ENCODE assay signal across 23 cellular contexts in genomic region chrX:38346150-38346549, GRCh38. TPM values are rescaled to one million over a fixed set of nuclear protein-coding genes. Genes with fewer than 3 reads are reported as not detected.
A peak's percentile ranks its signal among the peaks of the same experiment; 100 is the strongest.
DNase-seq lines count a peak whose midpoint lies in the region; ATAC-seq, FAIRE-seq and TF ChIP-seq lines count a peak whose summit lies in the region.
"Had no signal": no experiment of that assay in that cellular context is flagged by ENCODE, and none has a peak within 500 bp of the region (broad histone marks: within the 10 kb centered on the region; RNA-seq: fewer than 3 reads in every experiment).

No MANE protein-coding gene starts in this region.

- H4K91ac ChIP-seq in H1 (replicated peaks; ENCODE audit: insufficient read length, low read length) = no peak overlapping the region

- H2AFZ ChIP-seq in HepG2 (ENCODE audit: low read length) = no peak overlapping the region
- no peak overlapping the region for H2AFZ ChIP-seq in H1 (ENCODE audit: low read length)
- H2AFZ ChIP-seq: GM23248 had no signal

- TF ChIP-seq POLR2A in HepG2 (IDR thresholded peaks at IDR 0.05; ENCODE audit: insufficient read depth in 1 of 2, low read depth in 2 of 2, low read length in 2 of 2) = no peak
- TF ChIP-seq POLR2A in right lobe of liver (IDR thresholded peaks at IDR 0.05) = no peak
- no peak for TF ChIP-seq POLR2A in H1 (IDR thresholded peaks at IDR 0.05; ENCODE audit: control extremely low read depth in 1 of 2, low read depth in 2 of 2, low read length in 2 of 2)

- H3K23me2 ChIP-seq in H1 (ENCODE audit: low read depth, low read length) = no peaks in the 10 kb centered on the region

- H3K56ac ChIP-seq in H1 (replicated peaks; ENCODE audit: insufficient read length, low read depth, low read length) = no peak overlapping the region

- H4K20me1 ChIP-seq in HepG2 (ENCODE audit: insufficient read depth, low read length) = no peaks in the 10 kb centered on the region
- no peaks in the 10 kb centered on the region for H4K20me1 ChIP-seq in H1 (replicated peaks in 1 of 2; ENCODE audit: control insufficient read depth in 1 of 2, insufficient read depth in 2 of 2, low read length in 2 of 2)

- no peak overlapping the region for H4K5ac ChIP-seq in H1 (ENCODE audit: insufficient read length, low read depth, low read length)

- no peak overlapping the region for H2AK5ac ChIP-seq in H1 (ENCODE audit: low read depth, low read length)

- no TSS peak for BruUV-seq in HepG2 (replicated peaks; lab: Mats Ljungman, UMichigan)

- H3K79me2 ChIP-seq in HepG2 (ENCODE audit: insufficient read depth, low read length) = no peaks in the 10 kb centered on the region
- H3K79me2 ChIP-seq in H1 (ENCODE audit: control insufficient read depth in 1 of 2, insufficient read depth in 2 of 2, low read length in 2 of 2) = no peaks in the 10 kb centered on the region

- in situ Hi-C loops in HepG2 (cut with HindIII; ENCODE audit: extremely low pct_ligation_motif_present, low pct_unique_long_range_greater_than_20kb) = no loop called here

- no peak overlapping the region for H3K27ac ChIP-seq in HepG2 (ENCODE audit: extremely low read length, insufficient read depth, low read length)
- H3K27ac ChIP-seq in right lobe of liver = no peak overlapping the region
- no peak overlapping the region for H3K27ac ChIP-seq in H1 (ENCODE audit: low read depth, low read length)
- H3K27ac ChIP-seq: C4-2B, GM23248, KMS-11 had no signal

- no peak overlapping the region for H3K23ac ChIP-seq in H1 (ENCODE audit: insufficient read length)

- peaks cover 75% of the 10 kb centered on the region for H3K4me1 ChIP-seq in HepG2 (ENCODE audit: insufficient read depth, low read length)
- peaks cover 0 to 6% (median 0%) of the 10 kb centered on the region in 4 donors for H3K4me1 ChIP-seq in right lobe of liver
- H3K4me1 ChIP-seq in H1 (replicated peaks in 1 of 4; ENCODE audit: control insufficient read depth in 3 of 4, insufficient read depth in 4 of 4, low read length in 3 of 4) = no peaks in the 10 kb centered on the region
- H3K4me1 ChIP-seq: BE2C had no signal

- no peak overlapping the region for H2BK15ac ChIP-seq in H1 (ENCODE audit: low read length)

- no peak overlapping the region for H2BK20ac ChIP-seq in H1 (ENCODE audit: low read length)

- no peak for TF ChIP-seq CTCF in HepG2 (CRISPR knock-in tag; IDR thresholded peaks at IDR 0.05)
- no peak for TF ChIP-seq CTCF in right lobe of liver (IDR thresholded peaks at IDR 0.05)
- TF ChIP-seq CTCF in H1 (IDR thresholded peaks at IDR 0.05; ENCODE audit: control extremely low read depth in 1 of 3, insufficient read depth in 1 of 3, low read depth in 1 of 3, low read length in 3 of 3) = no peak
- TF ChIP-seq CTCF in GM10248 (IDR thresholded peaks at IDR 0.05; ENCODE audit: control extremely low read depth, extremely low read depth, low read depth, missing control alignments) = no peak

- H3K9me3 ChIP-seq in HepG2 (ENCODE audit: low read length) = no peaks in the 10 kb centered on the region
- H3K9me3 ChIP-seq in right lobe of liver = no peaks in the 10 kb centered on the region
- no peaks in the 10 kb centered on the region for H3K9me3 ChIP-seq in H1 (ENCODE audit: insufficient read depth in 2 of 2, low read depth in 1 of 2, low read length in 1 of 2)
- H3K9me3 ChIP-seq: BE2C had no signal

- no peak overlapping the region for H4K8ac ChIP-seq in H1 (ENCODE audit: extremely low read depth, insufficient read depth, low read length)

- 91% methylated on average over 5 of the region's 5 CpGs for WGBS in HepG2 (ENCODE audit: low lambda C conversion rate)
- 39% methylated on average over 5 of the region's 5 CpGs for WGBS in right lobe of liver (ENCODE audit: insufficient coverage, low coverage, low lambda C conversion rate, missing lambda C conversion rate)
- 88% methylated on average over 5 of the region's 5 CpGs; no CpG with 5 or more reads in 1 of the 2 experiments for WGBS in H1 (ENCODE audit: extremely low coverage in 1 of 2, insufficient coverage in 1 of 2, insufficient read length in 1 of 2, insufficient replicate concordance in 2 of 2, low coverage in 1 of 2, low lambda C conversion rate in 2 of 2, missing lambda C conversion rate in 1 of 2), 2 experiments

- H3K79me1 ChIP-seq in H1 (ENCODE audit: low read depth, low read length) = no peaks in the 10 kb centered on the region

- no peaks in the 10 kb centered on the region for H3K27me3 ChIP-seq in HepG2 (ENCODE audit: control insufficient read depth in 1 of 2, insufficient read depth in 2 of 2, low read length in 2 of 2)
- no peaks in the 10 kb centered on the region for H3K27me3 ChIP-seq in right lobe of liver
- no peaks in the 10 kb centered on the region for H3K27me3 ChIP-seq in H1 (replicated peaks in 1 of 4; ENCODE audit: control insufficient read depth in 3 of 4, extremely low read depth in 1 of 4, insufficient read depth in 3 of 4, low read length in 3 of 4)
- H3K27me3 ChIP-seq: BE2C had no signal

- H3K4ac ChIP-seq in H1 (replicated peaks; ENCODE audit: insufficient read length, low read depth, low read length) = no peak overlapping the region

- H3K14ac ChIP-seq in H1 (ENCODE audit: insufficient read length) = no peak overlapping the region

- DNase-seq in HepG2 (ENCODE audit: low spot score) = no peak
- DNase-seq in right lobe of liver = no peak
- DNase-seq in NCI-H526 (lab: John Stamatoyannopoulos, UW) = peak; percentile 73
- no peak for DNase-seq in H1 (ENCODE audit: low read depth in 1 of 2, low spot score in 2 of 2)
- no peak for DNase-seq in GM10248 (ENCODE audit: extremely low spot score)
- DNase-seq: ACHN; BE2C; CD4-positive, alpha-beta memory T cell; DMS153; DND-41; EL; GM23248; HCEC 1CT had no signal

- H2BK12ac ChIP-seq in H1 (ENCODE audit: low read depth, low read length) = no peak overlapping the region

- no peak for TF ChIP-seq RAD21 in HepG2 (CRISPR knock-in tag; IDR thresholded peaks at IDR 0.05)
- no peak for TF ChIP-seq RAD21 in H1 (IDR thresholded peaks at IDR 0.05 in 1 of 2, conservative IDR thresholded peaks at IDR 0.05 in 1 of 2; ENCODE audit: low read depth in 2 of 2, low read length in 2 of 2)

- H2BK5ac ChIP-seq in H1 (ENCODE audit: low read depth, low read length) = no peak overlapping the region

- intact Hi-C loops in HepG2 (cut with micrococcal nuclease; ENCODE audit: unreplicated experiment) (loop anchor here (5.0 kb wide), 1 partner anchor 456 kb away; the partner anchor contains the start of gene MID1IP1), right lobe of liver (cut with DNase I) (no loop called here)

- no peak overlapping the region for H3K4me3 ChIP-seq in HepG2 (replicated peaks in 1 of 3; ENCODE audit: insufficient read depth in 1 of 3, low read depth in 2 of 3, low read length in 3 of 3)
- no peak overlapping the region for H3K4me3 ChIP-seq in right lobe of liver
- H3K4me3 ChIP-seq in H1 (ENCODE audit: extremely low read depth in 1 of 4, insufficient read depth in 2 of 4, low read depth in 3 of 4, low read length in 4 of 4) = no peak overlapping the region
- H3K4me3 ChIP-seq: GM23248 had no signal

- ATAC-seq in HepG2 (no peak), right lobe of liver (no peak), HG02973 (IDR thresholded peaks at IDR 0.05; ENCODE audit: unreplicated experiment) (no peak), GM18873 (IDR thresholded peaks at IDR 0.05; ENCODE audit: low FRiP score, unreplicated experiment) (no peak)

- H3K36me3 ChIP-seq in HepG2 (replicated peaks in 1 of 2; ENCODE audit: control insufficient read depth in 1 of 2, insufficient read depth in 2 of 2, low read length in 2 of 2) (no peaks in the 10 kb centered on the region), right lobe of liver (no peaks in the 10 kb centered on the region), H1 (ENCODE audit: control insufficient read depth in 2 of 4, insufficient read depth in 4 of 4, low read length in 3 of 4) (no peaks in the 10 kb centered on the region)
- H3K36me3 ChIP-seq: BE2C had no signal

- H3K18ac ChIP-seq in H1 (ENCODE audit: extremely low read depth, low read length) = no peak overlapping the region

- H2BK120ac ChIP-seq in H1 (replicated peaks; ENCODE audit: low read depth, low read length) = no peak overlapping the region

- H3K4me2 ChIP-seq in HepG2 (ENCODE audit: low read depth, low read length) = no peak overlapping the region
- H3K4me2 ChIP-seq in H1 (ENCODE audit: insufficient read depth in 1 of 2, low read depth in 2 of 2, low read length in 2 of 2) = no peak overlapping the region
- H3K4me2 ChIP-seq: KMS-11 had no signal

- POLR2A ChIA-PET in HepG2 (lab: Yijun Ruan, JAX) = no interaction called here
- POLR2A ChIA-PET in H1 (lab: Charles Lee; ENCODE audit: partially characterized antibody) = no interaction called here
- POLR2A ChIA-PET in GM10248 (lab: Yijun Ruan, JAX) = no interaction called here

- FAIRE-seq in HepG2 (lab: Jason Lieb, UNC) (no peak), H1 (lab: Jason Lieb, UNC) (no peak)
- FAIRE-seq: GM12891, H54, HTR-8/SVneo had no signal

- CTCF ChIA-PET in HepG2 (lab: Yijun Ruan, JAX; ENCODE audit: low intra/inter-chr PET ratio, low total read pairs) = no interaction called here
- CTCF ChIA-PET in H1 (lab: Charles Lee; ENCODE audit: partially characterized antibody) = interaction anchor here (0.7 kb wide), 1 partner anchor 205 kb away, joined by 3 read pairs; no protein-coding TSS in a partner anchor
- CTCF ChIA-PET in GM10248 (lab: Yijun Ruan, JAX) = interaction anchor here (2.3 kb wide), 1 partner anchor 18 kb away, joined by 6 read pairs; the partner anchor contains the start of gene RPGR

- TF ChIP-seq EP300 in HepG2 (IDR thresholded peaks at IDR 0.05; ENCODE audit: low read depth in 2 of 2, low read length in 2 of 2) = no peak
- TF ChIP-seq EP300 in HepG2 (CRISPR knock-in tag; IDR thresholded peaks at IDR 0.05; ENCODE audit: borderline replicate concordance) = no peak
- TF ChIP-seq EP300 in H1 (IDR thresholded peaks at IDR 0.05; ENCODE audit: borderline replicate concordance in 1 of 2, low read depth in 2 of 2, low read length in 2 of 2) = no peak

- H3K9ac ChIP-seq in HepG2 (ENCODE audit: insufficient read depth, low read depth, low read length) (no peak overlapping the region), H1 (replicated peaks in 1 of 4; ENCODE audit: extremely low read depth in 1 of 4, low read depth in 3 of 4, low read length in 3 of 4) (no peak overlapping the region)
- H3K9ac ChIP-seq: GM23248, KMS-11 had no signal

RNA-seq across cellular contexts. Expression of gene OTC, which starts 6.3 kb away (rescaled TPM):
- total RNA-seq in HepG2 (2016; rRNA removed; fragmentation: Illumina TruSeq; extraction: Trizol) (1.8 and 2.6 TPM in 2 replicates), right lobe of liver (100 to 1,000 TPM in 2 of 6 experiments, 10 to 100 TPM in 4; 84.6 to 212 (median 95.5) TPM)
- total RNA-seq in HepG2 (2016; cell fraction: cytosol; rRNA removed; fragmentation: Illumina TruSeq; extraction: Trizol; ENCODE audit: low read depth) = 0.18 and 0.20 TPM in 2 replicates
- 2.1 and 2.7 TPM in 2 replicates for total RNA-seq in HepG2 (2016; cell fraction: insoluble cytoplasmic fraction; rRNA removed; fragmentation: Illumina TruSeq; extraction: Trizol)
- 0.41 and 0.46 TPM in 2 replicates for total RNA-seq in HepG2 (2016; cell fraction: membrane; rRNA removed; fragmentation: Illumina TruSeq; extraction: Trizol)
- total RNA-seq in HepG2 (2016; cell fraction: nucleus; rRNA removed; fragmentation: Illumina TruSeq; extraction: Trizol) = 0.85 and 1.3 TPM in 2 replicates
- polyA plus RNA-seq in HepG2 (2011; rRNA removed) (0.04 and 0.25 TPM in 2 replicates), H1 (2011; rRNA removed) (not detected in 2 replicates)
- polyA plus RNA-seq in HepG2 (2011; cell fraction: cytosol; rRNA removed) = 0.13 TPM in 1 of 2 replicates, not detected in the other
- polyA plus RNA-seq in HepG2 (2011; cell fraction: nucleus; rRNA removed) = not detected in 2 replicates
- polyA plus RNA-seq in HepG2 (2012) = 0.08 and 0.30 TPM in 2 replicates
- polyA plus RNA-seq in HepG2 (2016; cell fraction: cytosol; fragmentation: Illumina TruSeq; extraction: Trizol; ENCODE audit: low read depth) = 0.18 and 0.36 TPM in 2 replicates
- polyA plus RNA-seq in HepG2 (2016; cell fraction: insoluble cytoplasmic fraction; fragmentation: Illumina TruSeq; extraction: Trizol; ENCODE audit: low read depth) = 1.9 and 2.3 TPM in 2 replicates
- polyA plus RNA-seq in HepG2 (2016; cell fraction: membrane; fragmentation: Illumina TruSeq; extraction: Trizol; ENCODE audit: low read depth) = 0.30 TPM in 1 of 2 replicates, not detected in the other
- polyA plus RNA-seq in HepG2 (2016; cell fraction: nucleus; fragmentation: Illumina TruSeq; extraction: Trizol; ENCODE audit: insufficient read depth, low read depth) = 0.40 and 0.67 TPM in 2 replicates
- not detected in 2 replicates for polyA minus RNA-seq in HepG2 (2011; rRNA and poly(A)+ RNA removed; ENCODE audit: low replicate concordance)
- polyA minus RNA-seq in HepG2 (2011; cell fraction: cytosol; rRNA and poly(A)+ RNA removed) = not detected in 2 replicates
- not detected in 2 replicates for polyA minus RNA-seq in HepG2 (2011; cell fraction: nucleus; rRNA and poly(A)+ RNA removed)
- total RNA-seq in H1 (2021; fragmentation: NEBNext Ultra II Directional; extraction: Animal tissue kit (Norgen Biotek cat#: 25700)) = not detected in 2 replicates
- not detected for polyA plus RNA-seq in H1 (2011; cell fraction: cytosol; rRNA removed)
- not detected for polyA plus RNA-seq in H1 (2011; cell fraction: nucleus; rRNA removed)
- not detected in 4 replicates for polyA plus RNA-seq in H1 (2012, experiment 1 of 2)
- not detected for polyA plus RNA-seq in H1 (2012, experiment 2 of 2)
- polyA plus RNA-seq in H1 (2013, experiment 1 of 2) = not detected
- not detected for polyA plus RNA-seq in H1 (2013, experiment 2 of 2)
- polyA minus RNA-seq in H1 (2011; rRNA and poly(A)+ RNA removed) = not detected in 2 replicates
- polyA minus RNA-seq in H1 (2011; cell fraction: cytosol; rRNA and poly(A)+ RNA removed) = not detected
- not detected for polyA minus RNA-seq in H1 (2011; cell fraction: nucleus; rRNA and poly(A)+ RNA removed)
- total RNA-seq: A172; CD4-positive, alpha-beta memory T cell; G401; GM23248; LHCN-M2 had no signal
- polyA plus RNA-seq: CD4-positive, alpha-beta memory T cell; GM23248 had no signal

RNA-seq across cellular contexts. Expression of gene RPGR, which starts 18.8 kb away (rescaled TPM):
- total RNA-seq in HepG2 (2016; rRNA removed; fragmentation: Illumina TruSeq; extraction: Trizol) (12.1 and 13.6 TPM in 2 replicates), right lobe of liver (10 to 100 TPM in 1 of 6 experiments, 1 to 10 TPM in 5; 1.9 to 14.1 (median 3.6) TPM)
- total RNA-seq in HepG2 (2016; cell fraction: cytosol; rRNA removed; fragmentation: Illumina TruSeq; extraction: Trizol; ENCODE audit: low read depth) = 2.6 and 5.5 TPM in 2 replicates
- total RNA-seq in HepG2 (2016; cell fraction: insoluble cytoplasmic fraction; rRNA removed; fragmentation: Illumina TruSeq; extraction: Trizol) = 12.1 and 14.8 TPM in 2 replicates
- total RNA-seq in HepG2 (2016; cell fraction: membrane; rRNA removed; fragmentation: Illumina TruSeq; extraction: Trizol) = 4.9 and 6.4 TPM in 2 replicates
- 21.1 and 21.4 TPM in 2 replicates for total RNA-seq in HepG2 (2016; cell fraction: nucleus; rRNA removed; fragmentation: Illumina TruSeq; extraction: Trizol)
- polyA plus RNA-seq in HepG2 (2011; rRNA removed) (2.1 TPM in 2 replicates), H1 (2011; rRNA removed) (1.2 and 1.6 TPM in 2 replicates)
- 0.66 and 0.94 TPM in 2 replicates for polyA plus RNA-seq in HepG2 (2011; cell fraction: cytosol; rRNA removed)
- polyA plus RNA-seq in HepG2 (2011; cell fraction: nucleus; rRNA removed) = 3.3 and 6.0 TPM in 2 replicates
- 6.1 and 11.9 TPM in 2 replicates for polyA plus RNA-seq in HepG2 (2012)
- polyA plus RNA-seq in HepG2 (2016; cell fraction: cytosol; fragmentation: Illumina TruSeq; extraction: Trizol; ENCODE audit: low read depth) = 0.91 and 1.0 TPM in 2 replicates
- polyA plus RNA-seq in HepG2 (2016; cell fraction: insoluble cytoplasmic fraction; fragmentation: Illumina TruSeq; extraction: Trizol; ENCODE audit: low read depth) = 12.5 and 13.0 TPM in 2 replicates
- polyA plus RNA-seq in HepG2 (2016; cell fraction: membrane; fragmentation: Illumina TruSeq; extraction: Trizol; ENCODE audit: low read depth) = 1.1 TPM in 2 replicates
- polyA plus RNA-seq in HepG2 (2016; cell fraction: nucleus; fragmentation: Illumina TruSeq; extraction: Trizol; ENCODE audit: insufficient read depth, low read depth) = 20.3 and 22.5 TPM in 2 replicates
- 1.6 and 2.3 TPM in 2 replicates for polyA minus RNA-seq in HepG2 (2011; rRNA and poly(A)+ RNA removed; ENCODE audit: low replicate concordance)
- 1.1 and 1.2 TPM in 2 replicates for polyA minus RNA-seq in HepG2 (2011; cell fraction: cytosol; rRNA and poly(A)+ RNA removed)
- 19.8 and 26.2 TPM in 2 replicates for polyA minus RNA-seq in HepG2 (2011; cell fraction: nucleus; rRNA and poly(A)+ RNA removed)
- total RNA-seq in H1 (2021; fragmentation: NEBNext Ultra II Directional; extraction: Animal tissue kit (Norgen Biotek cat#: 25700)) = 6.9 and 10.0 TPM in 2 replicates
- 3.0 TPM for polyA plus RNA-seq in H1 (2011; cell fraction: cytosol; rRNA removed)
- polyA plus RNA-seq in H1 (2011; cell fraction: nucleus; rRNA removed) = 1.1 TPM
- polyA plus RNA-seq in H1 (2012, experiment 1 of 2) = 4.1 to 11.4 TPM (median 5.2 TPM) in 4 replicates
- polyA plus RNA-seq in H1 (2012, experiment 2 of 2) = 0.34 TPM
- 4.7 TPM for polyA plus RNA-seq in H1 (2013, experiment 1 of 2)
- polyA plus RNA-seq in H1 (2013, experiment 2 of 2) = 5.0 TPM
- polyA minus RNA-seq in H1 (2011; rRNA and poly(A)+ RNA removed) = 3.2 and 5.3 TPM in 2 replicates
- polyA minus RNA-seq in H1 (2011; cell fraction: cytosol; rRNA and poly(A)+ RNA removed) = 5.4 TPM
- polyA minus RNA-seq in H1 (2011; cell fraction: nucleus; rRNA and poly(A)+ RNA removed) = 9.7 TPM

Comparison
In these comparisons a context has a peak if more than half of its experiments do, and no peak if none do; other contexts are left out.
1. RNA of gene OTC, which starts 6.3 kb away (total RNA-seq): 84.6 to 212 TPM in right lobe of liver; 0.18 to 2.7 TPM in HepG2 and not detected in H1; every median in the first group is over 10 times any median in the second.
2. DNase-seq: peak in NCI-H526 (2 of 2); none in HepG2 (single experiment), right lobe of liver (0 of 3), H1 (0 of 2) and GM10248 (single experiment).
3. Of the 41 proteins assayed by ChIP-seq in both HepG2 and H1: peak only in HepG2: none; only in H1: none; in both: MAFK; in neither: 40.